ENCODE assay signal across 1 cellular context in genomic region chrX:107738768-107739167, GRCh38.
A peak's percentile ranks its signal among the peaks of the same experiment; 100 is the strongest.
TF ChIP-seq lines count a peak whose summit lies in the region.

No MANE protein-coding gene starts in this region.

TF ChIP-seq in HepG2, 621 proteins besides CTCF, POLR2A, EP300 and RAD21:
- TF ChIP-seq, protein P1, sequence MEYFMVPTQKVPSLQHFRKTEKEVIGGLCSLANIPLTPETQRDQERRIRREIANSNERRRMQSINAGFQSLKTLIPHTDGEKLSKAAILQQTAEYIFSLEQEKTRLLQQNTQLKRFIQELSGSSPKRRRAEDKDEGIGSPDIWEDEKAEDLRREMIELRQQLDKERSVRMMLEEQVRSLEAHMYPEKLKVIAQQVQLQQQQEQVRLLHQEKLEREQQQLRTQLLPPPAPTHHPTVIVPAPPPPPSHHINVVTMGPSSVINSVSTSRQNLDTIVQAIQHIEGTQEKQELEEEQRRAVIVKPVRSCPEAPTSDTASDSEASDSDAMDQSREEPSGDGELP (IDR thresholded peaks at IDR 0.05; ENCODE audit: borderline replicate concordance, low read depth): peak; percentile 48; the same call in 1 of the 2 replicates
- TF ChIP-seq ARNTL (CRISPR knock-in tag; IDR thresholded peaks at IDR 0.05) (no peak), PAF1 (CRISPR knock-in tag; IDR thresholded peaks at IDR 0.05) (no peak), ZNF460 (CRISPR knock-in tag; IDR thresholded peaks at IDR 0.05; ENCODE audit: borderline replicate concordance) (no peak), SETDB1 (CRISPR knock-in tag; IDR thresholded peaks at IDR 0.05; ENCODE audit: borderline replicate concordance) (no peak)
TF ChIP-seq in HepG2: peak in this region for 1.
